31 cellular contexts compared by ENCODE assay signal in genomic region chr17:56452469-56452868, GRCh38.
"Had no signal": no experiment of that assay in that cellular context is flagged by ENCODE, and none has a peak within 500 bp of the region (broad histone marks: within the 10 kb centered on the region; RNA-seq: fewer than 3 reads in every experiment).

No MANE protein-coding gene starts in this region.

- H3K4me3 Mint-ChIP-seq: naive thymus-derived CD4-positive, alpha-beta T cell; natural killer cell; nephron; neural progenitor cell; stimulated activated effector memory CD8-positive, alpha-beta T cell treated with anti-CD3 and anti-CD28 coated beads, Interleukin-12 subunit alpha, Interleukin-12 subunit beta, amount 100 ng/mL, for 72 hours; stimulated activated naive CD8-positive, alpha-beta T cell treated with anti-CD3 and anti-CD28 coated beads, Interleukin-15, amount 100 ng/mL, for 72 hours; type B pancreatic cell had no signal

- H3K4me2 ChIP-seq: neural progenitor cell, smooth muscle cell had no signal

- H3K27me3 ChIP-seq: neural progenitor cell, ovary, testis, tibial artery, transverse colon, upper lobe of right lung, uterus had no signal

- H3K36me3 Mint-ChIP-seq: natural killer cell; neural progenitor cell; stimulated activated effector memory CD8-positive, alpha-beta T cell treated with anti-CD3 and anti-CD28 coated beads, Interleukin-12 subunit alpha, Interleukin-12 subunit beta, amount 100 ng/mL, for 72 hours; type B pancreatic cell had no signal

- H3K79me2 ChIP-seq: parathyroid adenoma had no signal

- H2AFZ ChIP-seq: neural progenitor cell, parathyroid adenoma had no signal

- H3K9ac ChIP-seq: neural progenitor cell, parathyroid adenoma had no signal

- H3K27ac Mint-ChIP-seq: naive thymus-derived CD4-positive, alpha-beta T cell; natural killer cell; nephron; neural progenitor cell; progenitor cell of endocrine pancreas; stimulated activated effector memory CD8-positive, alpha-beta T cell treated with anti-CD3 and anti-CD28 coated beads, Interleukin-12 subunit alpha, Interleukin-12 subunit beta, amount 100 ng/mL, for 72 hours; stimulated activated naive CD8-positive, alpha-beta T cell treated with anti-CD3 and anti-CD28 coated beads, Interleukin-15, amount 100 ng/mL, for 72 hours; type B pancreatic cell had no signal

- H3K36me3 ChIP-seq: neural progenitor cell, ovary, spleen, suprapubic skin, tibial artery, transverse colon, upper lobe of right lung, uterus had no signal

- H3K27ac ChIP-seq: neural progenitor cell, ovary, parathyroid adenoma, psoas muscle, skin epidermis, spleen, suprapubic skin, testis, tibial artery, transverse colon, upper lobe of right lung, uterus had no signal

- H3K4me1 Mint-ChIP-seq: naive thymus-derived CD4-positive, alpha-beta T cell; natural killer cell; neural progenitor cell; stimulated activated effector memory CD8-positive, alpha-beta T cell treated with anti-CD3 and anti-CD28 coated beads, Interleukin-12 subunit alpha, Interleukin-12 subunit beta, amount 100 ng/mL, for 72 hours; stimulated activated naive CD8-positive, alpha-beta T cell treated with anti-CD3 and anti-CD28 coated beads, Interleukin-15, amount 100 ng/mL, for 72 hours had no signal

- H3K9me3 ChIP-seq: ovary, psoas muscle, spleen, suprapubic skin, testis, tibial artery, transverse colon, upper lobe of right lung, uterus had no signal

- H3K4me1 ChIP-seq: neural progenitor cell, parathyroid adenoma, psoas muscle, spleen, suprapubic skin, testis, tibial artery, transverse colon, upper lobe of right lung, uterus had no signal

- DNase-seq: naive thymus-derived CD4-positive, alpha-beta T cell; natural killer cell; occipital lobe; ovary; posterior cingulate gyrus; psoas muscle; right cardiac atrium; spleen; stimulated activated CD4-positive, alpha-beta T cell treated with anti-CD3 and anti-CD28 coated beads, Interleukin-15, amount 100 ng/mL, for 24 hours; stimulated activated CD4-positive, alpha-beta T cell treated with anti-CD3 and anti-CD28 coated beads, Interleukin-2, amount 100 ng/mL, for 24 hours; stimulated activated CD4-positive, alpha-beta T cell treated with anti-CD3 and anti-CD28 coated beads, Interleukin-2, amount 100 ng/mL, for 48 hours; stimulated activated CD4-positive, alpha-beta T cell treated with anti-CD3 and anti-CD28 coated beads, Interleukin-4, amount 100 ng/mL, for 24 hours; stimulated activated naive CD4-positive, alpha-beta T cell; stimulated activated naive CD8-positive, alpha-beta T cell treated with anti-CD3 and anti-CD28 coated beads, Interleukin-15, amount 100 ng/mL, for 72 hours; stimulated activated naive CD8-positive, alpha-beta T cell treated with anti-CD3 and anti-CD28 coated beads, Interleukin-15, Interleukin-2, amounts not matched to agents 100 U/mL and 50 U/mL, for 24 hours; substantia nigra; testis; tibial artery; transverse colon; upper lobe of right lung; uterus had no signal

- ATAC-seq: naive thymus-derived CD4-positive, alpha-beta T cell; natural killer cell; psoas muscle; right cardiac atrium; sciatic nerve; stimulated activated effector memory CD8-positive, alpha-beta T cell treated with anti-CD3 and anti-CD28 coated beads, Interleukin-12 subunit alpha, Interleukin-12 subunit beta, amount 100 ng/mL, for 72 hours; stimulated activated naive CD8-positive, alpha-beta T cell treated with anti-CD3 and anti-CD28 coated beads, Interleukin-15, amount 100 ng/mL, for 72 hours; stimulated activated naive CD8-positive, alpha-beta T cell treated with anti-CD3 and anti-CD28 coated beads, Interleukin-15, Interleukin-2, amounts not matched to agents 100 U/mL and 50 U/mL, for 24 hours; upper lobe of right lung had no signal

- H3K9me3 Mint-ChIP-seq: natural killer cell; neural progenitor cell; stimulated activated effector memory CD8-positive, alpha-beta T cell treated with anti-CD3 and anti-CD28 coated beads, Interleukin-12 subunit alpha, Interleukin-12 subunit beta, amount 100 ng/mL, for 72 hours; stimulated activated naive CD8-positive, alpha-beta T cell treated with anti-CD3 and anti-CD28 coated beads, Interleukin-15, amount 100 ng/mL, for 72 hours; type B pancreatic cell had no signal

- H3K4me3 ChIP-seq: neural progenitor cell, ovary, psoas muscle, skin epidermis, smooth muscle cell, spleen, suprapubic skin, testis, tibial artery, transverse colon, upper lobe of right lung, uterus had no signal
